In the genomic region with DNA sequence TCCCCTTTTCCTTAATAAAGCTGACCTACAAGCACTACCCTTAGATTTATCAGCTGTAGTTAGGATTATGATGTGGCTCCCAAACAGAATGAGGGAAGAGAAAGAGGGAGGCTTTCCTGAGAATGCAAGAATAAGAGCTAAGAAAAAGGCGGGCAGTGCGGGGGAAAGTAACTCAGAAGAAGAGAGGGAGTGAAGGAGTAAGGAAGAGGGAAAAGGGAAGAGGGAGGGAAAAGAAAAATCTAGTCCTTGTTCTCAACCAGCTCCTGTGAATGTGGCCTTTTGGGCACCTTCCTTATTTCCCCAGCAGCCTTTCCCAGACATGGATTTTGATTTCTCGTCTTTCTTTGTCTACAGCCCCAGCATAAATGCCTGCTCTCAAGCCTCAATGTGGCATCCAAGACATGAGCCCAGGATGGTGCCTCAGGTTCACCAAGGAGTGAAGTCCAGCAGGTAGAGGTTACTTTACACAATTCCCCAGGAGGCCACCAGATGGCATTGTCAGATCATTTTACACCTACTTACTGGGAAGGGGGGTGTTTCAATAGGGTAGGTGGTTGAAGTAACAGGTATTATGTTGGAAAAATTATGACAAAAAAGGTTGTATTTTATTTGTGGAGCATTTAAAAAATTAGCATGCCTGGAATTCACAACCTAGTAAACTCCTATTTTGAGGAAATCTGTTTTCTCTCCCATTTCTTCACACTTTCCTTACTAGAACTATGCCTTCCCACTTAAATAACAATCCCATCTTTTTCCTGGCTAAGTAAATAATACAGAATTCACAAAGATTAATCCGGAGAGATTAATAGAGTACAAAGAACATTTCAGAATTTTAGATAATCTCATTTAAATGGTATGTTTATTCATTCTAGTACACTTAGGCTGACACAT, we compare ENCODE assay signal across 8 cellular contexts.
DNase-seq lines count a peak whose midpoint lies in the region; ATAC-seq and TF ChIP-seq lines count a peak whose summit lies in the region.

No MANE protein-coding gene starts in this region.

- H3K36me3 ChIP-seq in left lung, result no peaks in the 10 kb centered on the region

- H3K27ac ChIP-seq in left lung, result no peak overlapping the region

- POLR2A ChIA-PET in MCF 10A (lab: Yijun Ruan, JAX), result interaction anchor here (0.9 to 7.8 kb wide), 10 partner anchors 36 to 120 kb away, joined by 3 to 54 read pairs (median 4); partner anchors contain the start of genes HTR7 and RPP30

- H3K27ac Mint-ChIP-seq in MCF 10A (ENCODE audit: low read depth, unreplicated experiment), result no peak overlapping the region

- H3K4me1 Mint-ChIP-seq in MCF 10A (ENCODE audit: insufficient read depth, unreplicated experiment), result peaks cover 16% of the 10 kb centered on the region

- intact Hi-C loops in MCF 10A (cut with micrococcal nuclease), result loop anchor here (1.0 to 2.0 kb wide), 5 partner anchors 37 to 958 kb away; partner anchors contain the start of gene RPP30
- intact Hi-C loops in left lung (cut with DNase I), result loop anchor here in 1 of 2 donors (10.0 kb wide), 1 partner anchor 113 kb away; no protein-coding TSS in a partner anchor

- no peaks in the 10 kb centered on the region for H3K27me3 ChIP-seq in left lung

- ATAC-seq in HG03108 (IDR thresholded peaks at IDR 0.05; ENCODE audit: unreplicated experiment) (peak; percentile 63), left lung (peak; percentile 78)

- no peaks in the 10 kb centered on the region for H3K9me3 ChIP-seq in left lung

- peaks cover 6% of the 10 kb centered on the region for H3K36me3 Mint-ChIP-seq in MCF 10A (ENCODE audit: insufficient read depth, unreplicated experiment)

- H3K9me3 Mint-ChIP-seq in MCF 10A (ENCODE audit: unreplicated experiment), result no peaks in the 10 kb centered on the region

- no peaks in the 10 kb centered on the region for H3K27me3 Mint-ChIP-seq in MCF 10A (ENCODE audit: insufficient read depth, unreplicated experiment)

- no peak overlapping the region for H3K4me3 ChIP-seq in left lung

- CTCF ChIA-PET in MCF 10A (lab: Yijun Ruan, JAX), result interaction anchor here (0.6 to 9.6 kb wide), 26 partner anchors 8 to 1095 kb away, joined by 3 to 149 read pairs (median 5); partner anchors contain the start of gene RPP30

- no peak overlapping the region for H3K4me3 Mint-ChIP-seq in MCF 10A (ENCODE audit: unreplicated experiment)

- no TSS peak for BruUV-seq in MCF 10A (replicated peaks; lab: Mats Ljungman, UMichigan)

- H3K4me1 ChIP-seq in left lung, result no peaks in the 10 kb centered on the region

- DNase-seq in AG09319 (ENCODE audit: extremely low read depth, low read depth) (no peak), GM13976 (ENCODE audit: low spot score) (peak; percentile 47), SK-MEL-5 (ENCODE audit: low read depth, low spot score) (peak; percentile 69), MCF 10A (ENCODE audit: unreplicated experiment) (peak; percentile 71), left lung (no peak), COLO668 (lab: John Stamatoyannopoulos, UW; ENCODE audit: unreplicated experiment) (no peak)
- peak; percentile 17 for DNase-seq in stimulated activated CD8-positive, alpha-beta memory T cell treated with anti-CD3 and anti-CD28 coated beads, Interleukin-15, amount 100 ng/mL, for 1 hour (ENCODE audit: low read depth)

- peak; percentile 65 for TF ChIP-seq CTCF in AG09319 (IDR thresholded peaks at IDR 0.05; ENCODE audit: low read depth, low read length)
- TF ChIP-seq CTCF in GM13976 (IDR thresholded peaks at IDR 0.05; ENCODE audit: borderline replicate concordance, control extremely low read depth, extremely low read depth, insufficient read depth, missing control alignments), result peak; percentile 60
- peak; percentile 91 for TF ChIP-seq CTCF in MCF 10A (IDR thresholded peaks at IDR 0.05; ENCODE audit: unreplicated experiment)
- TF ChIP-seq CTCF in left lung (IDR thresholded peaks at IDR 0.05), result peak; percentile 2 to 65

- in situ Hi-C loops in GM13976 (cut with MboI; ENCODE audit: low sequenced_read_pairs, unreplicated experiment), result loop anchor here (25.0 kb wide), 1 partner anchor 536 kb away; no protein-coding TSS in a partner anchor
- in situ Hi-C loops in SK-MEL-5 (cut with HindIII; ENCODE audit: low pct_unique_long_range_greater_than_20kb, low sequenced_read_pairs), result no loop called here

Comparison
In these comparisons a context has a peak if more than half of its experiments do, and no peak if none do; other contexts are left out.
1. DNase-seq: peak in GM13976 (single experiment), SK-MEL-5 (single experiment), MCF 10A (single experiment) and stimulated activated CD8-positive, alpha-beta memory T cell treated with anti-CD3 and anti-CD28 coated beads, Interleukin-15, amount 100 ng/mL, for 1 hour (single experiment); none in AG09319 (single experiment), left lung (0 of 2) and COLO668 (single experiment).
2. CTCF ChIP-seq: peak in every context shown above with its lines; median percentile 91 in MCF 10A; 65 in AG09319; 60 in GM13976; 34 in left lung.